1 cellular context compared by ENCODE assay signal in the genomic region with DNA sequence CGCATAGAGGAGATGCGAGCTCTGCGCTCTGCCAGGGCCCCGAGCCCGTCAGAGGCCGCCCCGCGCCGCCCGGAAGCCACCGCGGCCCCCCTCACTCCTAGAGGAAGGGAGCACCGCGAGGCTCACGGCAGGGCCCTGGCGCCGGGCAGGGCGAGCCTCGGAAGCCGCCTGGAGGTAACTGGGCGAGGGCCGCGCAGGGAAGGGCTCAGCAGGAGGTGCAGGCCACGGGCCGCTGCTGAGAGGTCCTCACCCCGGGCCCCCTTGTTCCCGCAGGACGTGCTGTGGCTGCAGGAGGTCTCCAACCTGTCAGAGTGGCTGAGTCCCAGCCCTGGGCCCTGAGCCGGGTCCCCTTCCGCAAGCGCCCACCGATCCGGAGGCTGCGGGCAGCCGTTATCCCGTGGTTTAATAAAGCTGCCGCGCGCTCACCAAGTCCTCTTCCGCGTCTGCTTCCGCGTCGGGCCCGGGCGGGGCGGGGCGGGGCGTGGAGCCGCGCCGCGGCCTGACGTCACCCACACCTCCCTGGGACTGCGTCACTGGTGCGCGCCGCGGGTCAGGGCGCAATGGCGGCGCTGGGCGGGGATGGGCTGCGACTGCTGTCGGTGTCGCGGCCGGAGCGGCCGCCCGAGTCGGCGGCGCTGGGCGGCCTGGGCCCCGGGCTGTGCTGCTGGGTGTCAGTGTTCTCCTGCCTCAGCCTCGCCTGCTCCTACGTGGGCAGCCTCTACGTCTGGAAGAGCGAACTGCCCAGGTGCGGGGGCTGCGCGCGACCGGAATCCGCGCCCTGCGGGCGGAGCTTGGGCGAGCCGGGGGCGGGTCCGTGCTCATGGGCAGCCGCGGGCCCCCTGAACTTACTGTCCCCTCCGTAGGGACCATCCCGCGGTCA.
TF ChIP-seq lines count a peak whose summit lies in the region.

A gene with protein sequence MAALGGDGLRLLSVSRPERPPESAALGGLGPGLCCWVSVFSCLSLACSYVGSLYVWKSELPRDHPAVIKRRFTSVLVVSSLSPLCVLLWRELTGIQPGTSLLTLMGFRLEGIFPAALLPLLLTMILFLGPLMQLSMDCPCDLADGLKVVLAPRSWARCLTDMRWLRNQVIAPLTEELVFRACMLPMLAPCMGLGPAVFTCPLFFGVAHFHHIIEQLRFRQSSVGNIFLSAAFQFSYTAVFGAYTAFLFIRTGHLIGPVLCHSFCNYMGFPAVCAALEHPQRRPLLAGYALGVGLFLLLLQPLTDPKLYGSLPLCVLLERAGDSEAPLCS (plus strand): TSS at position 546 of the 880 bp plus-strand sequence. CDS start 15 bp downstream, at position 561.

TF ChIP-seq in IMR-90, 13 proteins besides CTCF, POLR2A, EP300 and RAD21:
- TF ChIP-seq, protein P1, sequence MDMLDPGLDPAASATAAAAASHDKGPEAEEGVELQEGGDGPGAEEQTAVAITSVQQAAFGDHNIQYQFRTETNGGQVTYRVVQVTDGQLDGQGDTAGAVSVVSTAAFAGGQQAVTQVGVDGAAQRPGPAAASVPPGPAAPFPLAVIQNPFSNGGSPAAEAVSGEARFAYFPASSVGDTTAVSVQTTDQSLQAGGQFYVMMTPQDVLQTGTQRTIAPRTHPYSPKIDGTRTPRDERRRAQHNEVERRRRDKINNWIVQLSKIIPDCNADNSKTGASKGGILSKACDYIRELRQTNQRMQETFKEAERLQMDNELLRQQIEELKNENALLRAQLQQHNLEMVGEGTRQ (IDR thresholded peaks at IDR 0.05; ENCODE audit: low read depth, low read length): peak; percentile 30; the same call in 1 of the 2 replicates
- TF ChIP-seq FOS (IDR thresholded peaks at IDR 0.05; ENCODE audit: low read depth, low read length) (peak; percentile 26; the same call in 1 of the 2 replicates), MAFK (IDR thresholded peaks at IDR 0.05; ENCODE audit: low read depth, low read length) (no peak), MXI1 (IDR thresholded peaks at IDR 0.05; ENCODE audit: borderline replicate concordance, low read depth, low read length) (peak; percentile 57; the same call in 1 of the 2 replicates), CHD1 (IDR thresholded peaks at IDR 0.05; ENCODE audit: low read depth, low read length) (peak; percentile 75; the same call in 1 of the 2 replicates), MAZ (IDR thresholded peaks at IDR 0.05; ENCODE audit: borderline replicate concordance, low read depth, low read length) (peak; percentile 95), NFE2L2 (IDR thresholded peaks at IDR 0.05; ENCODE audit: low read depth, low read length) (no peak), RCOR1 (IDR thresholded peaks at IDR 0.05; ENCODE audit: insufficient replicate concordance, low read length) (no peak), RFX5 (IDR thresholded peaks at IDR 0.05; ENCODE audit: low read depth, low read length) (no peak), SMC3 (IDR thresholded peaks at IDR 0.05; ENCODE audit: low read depth, low read length) (0 out of 2 replicates have a peak, but pooled peaks have one; percentile 21), CEBPB (IDR thresholded peaks at IDR 0.05; ENCODE audit: low read depth, low read length) (no peak), BHLHE40 (IDR thresholded peaks at IDR 0.05; ENCODE audit: low read depth, low read length) (0 out of 2 replicates have a peak, but pooled peaks have one; percentile 11)
- TF ChIP-seq, protein P2, sequence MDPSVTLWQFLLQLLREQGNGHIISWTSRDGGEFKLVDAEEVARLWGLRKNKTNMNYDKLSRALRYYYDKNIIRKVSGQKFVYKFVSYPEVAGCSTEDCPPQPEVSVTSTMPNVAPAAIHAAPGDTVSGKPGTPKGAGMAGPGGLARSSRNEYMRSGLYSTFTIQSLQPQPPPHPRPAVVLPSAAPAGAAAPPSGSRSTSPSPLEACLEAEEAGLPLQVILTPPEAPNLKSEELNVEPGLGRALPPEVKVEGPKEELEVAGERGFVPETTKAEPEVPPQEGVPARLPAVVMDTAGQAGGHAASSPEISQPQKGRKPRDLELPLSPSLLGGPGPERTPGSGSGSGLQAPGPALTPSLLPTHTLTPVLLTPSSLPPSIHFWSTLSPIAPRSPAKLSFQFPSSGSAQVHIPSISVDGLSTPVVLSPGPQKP (IDR thresholded peaks at IDR 0.05; ENCODE audit: borderline replicate concordance, low read depth, low read length): no peak
